8 cellular contexts compared by ENCODE assay signal in the genomic region with DNA sequence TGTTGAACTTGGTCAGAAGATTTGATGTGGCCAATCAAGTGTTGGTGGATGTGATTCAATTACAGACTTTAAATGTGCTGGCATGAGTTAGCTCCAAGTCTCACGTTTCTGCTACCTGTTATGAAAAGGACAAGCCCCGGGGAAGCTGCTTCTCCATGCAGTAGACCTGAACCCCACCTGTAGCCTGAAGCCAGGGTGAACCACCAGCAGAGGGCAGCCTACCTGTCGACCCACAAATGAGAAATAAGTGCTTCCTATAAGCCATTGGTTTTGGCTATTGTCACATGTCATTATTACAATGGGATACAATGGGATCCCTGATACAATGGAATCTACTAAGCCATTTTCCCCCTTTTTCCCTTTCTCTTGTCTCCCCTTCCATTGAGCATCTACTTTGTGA.
DNase-seq lines count a peak whose midpoint lies in the region; ATAC-seq, FAIRE-seq and TF ChIP-seq lines count a peak whose summit lies in the region.

No MANE protein-coding gene starts in this region.

- no peak for FAIRE-seq in GM19239 (lab: Jason Lieb, UNC)

- intact Hi-C loops in ovary (cut with DNase I) = no loop called here

- 57 to 73% (median 63%) methylated on average over 3 of the region's 3 CpGs for WGBS in ovary, 3 donors

- H3K36me3 ChIP-seq in right atrium auricular region (no peaks in the 10 kb centered on the region), ovary (no peaks in the 10 kb centered on the region)

- no peak for DNase-seq in AG09319 (ENCODE audit: extremely low read depth, low read depth)
- DNase-seq in GM19239 (ENCODE audit: insufficient read length, low spot score) = peak; percentile 13
- DNase-seq in activated CD4-positive, alpha-beta T cell treated with anti-CD3 and anti-CD28 coated beads for 48 hours = peak; percentile 55
- DNase-seq in iPS-NIHi11 (ENCODE audit: low spot score) = peak; percentile 65
- no peak for DNase-seq in right atrium auricular region (ENCODE audit: low spot score)
- DNase-seq in NK-92 treated with Interleukin-12 subunit alpha and Interleukin-12 subunit beta, amount 100 ng/mL, for 24 hours (lab: John Stamatoyannopoulos, UW) = no peak
- DNase-seq in ovary = no peak

- ATAC-seq in GM18873 (IDR thresholded peaks at IDR 0.05; ENCODE audit: low FRiP score, unreplicated experiment) = no peak

- TF ChIP-seq CTCF in AG09319 (IDR thresholded peaks at IDR 0.05; ENCODE audit: low read depth, low read length) (peak; percentile 17), right atrium auricular region (IDR thresholded peaks at IDR 0.05) (peak in 1 of 2 donors; percentile 14), ovary (IDR thresholded peaks at IDR 0.05) (no peak)

- H3K4me1 ChIP-seq in right atrium auricular region (no peaks in the 10 kb centered on the region), ovary (ENCODE audit: insufficient read depth) (peaks cover 3% of the 10 kb centered on the region)

- no peak for TF ChIP-seq POLR2A in ovary (IDR thresholded peaks at IDR 0.05)

- no peaks in the 10 kb centered on the region for H3K9me3 ChIP-seq in right atrium auricular region
- H3K9me3 ChIP-seq in ovary = no peaks in the 10 kb centered on the region

- no peak overlapping the region for H3K4me3 ChIP-seq in right atrium auricular region
- H3K4me3 ChIP-seq in ovary = no peak overlapping the region

- TF ChIP-seq EP300 in ovary (IDR thresholded peaks at IDR 0.05) = no peak

- H3K27me3 ChIP-seq in right atrium auricular region (no peaks in the 10 kb centered on the region), ovary (no peaks in the 10 kb centered on the region)

- no peak overlapping the region for H3K27ac ChIP-seq in right atrium auricular region
- no peak overlapping the region for H3K27ac ChIP-seq in ovary

Comparison
In these comparisons a context has a peak if more than half of its experiments do, and no peak if none do; other contexts are left out.
1. DNase-seq: peak in GM19239 (single experiment), activated CD4-positive, alpha-beta T cell treated with anti-CD3 and anti-CD28 coated beads for 48 hours (single experiment) and iPS-NIHi11 (single experiment); none in AG09319 (single experiment), right atrium auricular region (single experiment), NK-92 treated with Interleukin-12 subunit alpha and Interleukin-12 subunit beta, amount 100 ng/mL, for 24 hours (single experiment) and ovary (0 of 5).